8 cellular contexts compared by ENCODE assay signal in the genomic region with DNA sequence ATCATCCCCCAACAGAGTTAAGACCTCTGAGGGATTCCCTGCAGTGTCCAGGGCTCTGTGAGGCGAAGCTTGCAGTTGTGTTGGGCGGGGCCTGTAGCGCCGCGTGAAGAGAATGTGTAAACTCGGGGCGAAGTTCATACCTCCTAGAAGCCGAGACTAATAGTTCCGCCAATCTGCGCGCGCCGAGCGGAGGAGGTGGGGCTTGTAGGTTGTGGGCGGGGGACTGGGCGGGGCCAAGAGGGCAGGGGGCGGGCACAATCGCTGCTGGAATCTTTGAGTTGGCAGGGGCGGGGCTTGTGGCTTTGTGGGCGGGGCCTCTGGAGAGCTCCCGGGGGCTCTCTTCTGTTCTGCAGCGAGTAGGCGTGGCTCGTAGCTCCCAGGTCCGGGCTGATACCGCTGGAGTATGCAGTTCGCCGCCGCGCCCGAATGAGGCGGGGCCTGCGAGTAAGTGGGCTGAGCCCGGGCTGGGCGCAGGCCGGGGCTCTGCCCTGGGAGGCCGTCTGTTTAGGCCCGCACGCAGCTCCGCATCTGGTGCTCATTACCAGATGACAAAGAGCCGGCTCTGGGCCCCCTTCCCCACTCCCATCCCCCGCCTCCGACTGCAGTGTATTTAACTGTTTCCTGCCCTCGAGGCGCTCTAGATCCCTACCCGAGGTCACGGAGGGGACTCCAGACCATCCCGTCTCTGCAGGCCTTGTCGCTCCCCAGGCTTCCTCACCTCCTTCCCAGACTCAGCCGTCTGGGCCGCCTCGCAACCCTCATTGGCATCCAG. TPM values are rescaled to one million over a fixed set of nuclear protein-coding genes. Genes with fewer than 3 reads are reported as not detected.
A peak's percentile ranks its signal among the peaks of the same experiment; 100 is the strongest.
DNase-seq lines count a peak whose midpoint lies in the region; ATAC-seq and TF ChIP-seq lines count a peak whose summit lies in the region.

No MANE protein-coding gene starts in this region.

- H3K4me3 Mint-ChIP-seq in activated naive CD4-positive, alpha-beta T cell treated with anti-CD3 and anti-CD28 coated beads, Interleukin-2, amount 50 U/mL, for 24 hours = peak overlapping the region; percentile 91

- no peak for TF ChIP-seq RAD21 in SK-N-SH (IDR thresholded peaks at IDR 0.05; ENCODE audit: low read length)

- no peaks in the 10 kb centered on the region for H3K36me3 Mint-ChIP-seq in activated naive CD4-positive, alpha-beta T cell treated with anti-CD3 and anti-CD28 coated beads, Interleukin-2, amount 50 U/mL, for 24 hours

- H4K20me1 ChIP-seq in SK-N-SH (ENCODE audit: insufficient read depth) = no peaks in the 10 kb centered on the region

- TF ChIP-seq EP300 in SK-N-SH (IDR thresholded peaks at IDR 0.05; ENCODE audit: borderline replicate concordance in 1 of 2, low read depth in 1 of 2, low read length in 1 of 2) = peak; percentile 51 to 54; a peak in 2 of 4 replicates

- H3K27me3 ChIP-seq in SK-N-SH (ENCODE audit: insufficient read depth) = no peaks in the 10 kb centered on the region

- no peaks in the 10 kb centered on the region for H3K79me2 ChIP-seq in SK-N-SH (ENCODE audit: insufficient read depth)

- 3% methylated on average over 31 of the region's 52 CpGs for WGBS in SK-N-SH (ENCODE audit: low lambda C conversion rate)

- no peaks in the 10 kb centered on the region for H3K9me2 ChIP-seq in SK-N-SH

- peak overlapping the region; percentile 75 for H3K9ac ChIP-seq in SK-N-SH

- peak overlapping the region; percentile 81 for H3K4me2 ChIP-seq in SK-N-SH

- peak; percentile 49 for ATAC-seq in HG02571 (IDR thresholded peaks at IDR 0.05; ENCODE audit: unreplicated experiment)

- no peaks in the 10 kb centered on the region for H3K36me3 ChIP-seq in SK-N-SH (replicated peaks in 1 of 2; ENCODE audit: control insufficient read depth in 1 of 2, insufficient read depth in 2 of 2, low read length in 1 of 2)

- H3K4me1 ChIP-seq in SK-N-SH (ENCODE audit: control insufficient read depth in 1 of 2, insufficient read depth in 2 of 2, low read depth in 1 of 2, low read length in 1 of 2) = peaks cover 17 to 56% of the 10 kb centered on the region in 2 experiments

- CTCF ChIA-PET in SK-N-SH (lab: Yijun Ruan, JAX) = interaction anchor here (0.7 to 12.4 kb wide), 20 partner anchors 9 to 426 kb away, joined by 3 to 280 read pairs (median 24); a partner anchor contains a TSS

- TF ChIP-seq CTCF in NB4 (IDR thresholded peaks at IDR 0.05; ENCODE audit: low read depth, low read length) = no peak
- TF ChIP-seq CTCF in SK-N-SH (IDR thresholded peaks at IDR 0.05) = no peak

- peak overlapping the region; percentile 88 for H2AFZ ChIP-seq in SK-N-SH (ENCODE audit: low read depth)

- H3K27ac ChIP-seq in SK-N-SH (ENCODE audit: low read depth in 2 of 2, low read length in 1 of 2) = peak overlapping the region; percentile 94 to 100

- peak overlapping the region; percentile 92 for H3K27ac Mint-ChIP-seq in activated naive CD4-positive, alpha-beta T cell treated with anti-CD3 and anti-CD28 coated beads, Interleukin-2, amount 50 U/mL, for 24 hours

- no peaks in the 10 kb centered on the region for H3K27me3 Mint-ChIP-seq in activated naive CD4-positive, alpha-beta T cell treated with anti-CD3 and anti-CD28 coated beads, Interleukin-2, amount 50 U/mL, for 24 hours

- DNase-seq in GM04504 (ENCODE audit: low read depth) (peak; percentile 99), NB4 (ENCODE audit: low read depth) (peak; percentile 99), SK-N-SH (peak; percentile 94), globus pallidus (ENCODE audit: low spot score) (peak; percentile 93), nucleus accumbens (lab: John Stamatoyannopoulos, UW) (peak; percentile 65 to 98 (median 90)), superior temporal gyrus (ENCODE audit: extremely low spot score) (peak; percentile 81)

- peak; percentile 50 for TF ChIP-seq POLR2A in NB4 (IDR thresholded peaks at IDR 0.05; ENCODE audit: extremely low read depth, insufficient read length)

- peak overlapping the region; percentile 66 for H3K4me3 ChIP-seq in NB4 (ENCODE audit: low read depth, low read length)
- peak overlapping the region; percentile 59 to 70 for H3K4me3 ChIP-seq in SK-N-SH (ENCODE audit: low read depth in 2 of 2, low read length in 1 of 2)

- POLR2A ChIA-PET in SK-N-SH (lab: Yijun Ruan, JAX) = interaction anchor here (0.6 to 3.1 kb wide), 16 partner anchors 10 to 1108 kb away, joined by 3 to 33 read pairs (median 4); a partner anchor contains a TSS

- H3K9me3 ChIP-seq in SK-N-SH = no peaks in the 10 kb centered on the region

- H3K4me1 Mint-ChIP-seq in activated naive CD4-positive, alpha-beta T cell treated with anti-CD3 and anti-CD28 coated beads, Interleukin-2, amount 50 U/mL, for 24 hours = peaks cover 42% of the 10 kb centered on the region

- H3K9me3 Mint-ChIP-seq in activated naive CD4-positive, alpha-beta T cell treated with anti-CD3 and anti-CD28 coated beads, Interleukin-2, amount 50 U/mL, for 24 hours = no peaks in the 10 kb centered on the region

- H3F3A ChIP-seq in SK-N-SH (replicated peaks; ENCODE audit: insufficient read depth) = peaks cover 15% of the 10 kb centered on the region

TF ChIP-seq in SK-N-SH, 30 proteins besides CTCF, POLR2A, EP300 and RAD21 (continues in another document):
- TF ChIP-seq, protein P1, sequence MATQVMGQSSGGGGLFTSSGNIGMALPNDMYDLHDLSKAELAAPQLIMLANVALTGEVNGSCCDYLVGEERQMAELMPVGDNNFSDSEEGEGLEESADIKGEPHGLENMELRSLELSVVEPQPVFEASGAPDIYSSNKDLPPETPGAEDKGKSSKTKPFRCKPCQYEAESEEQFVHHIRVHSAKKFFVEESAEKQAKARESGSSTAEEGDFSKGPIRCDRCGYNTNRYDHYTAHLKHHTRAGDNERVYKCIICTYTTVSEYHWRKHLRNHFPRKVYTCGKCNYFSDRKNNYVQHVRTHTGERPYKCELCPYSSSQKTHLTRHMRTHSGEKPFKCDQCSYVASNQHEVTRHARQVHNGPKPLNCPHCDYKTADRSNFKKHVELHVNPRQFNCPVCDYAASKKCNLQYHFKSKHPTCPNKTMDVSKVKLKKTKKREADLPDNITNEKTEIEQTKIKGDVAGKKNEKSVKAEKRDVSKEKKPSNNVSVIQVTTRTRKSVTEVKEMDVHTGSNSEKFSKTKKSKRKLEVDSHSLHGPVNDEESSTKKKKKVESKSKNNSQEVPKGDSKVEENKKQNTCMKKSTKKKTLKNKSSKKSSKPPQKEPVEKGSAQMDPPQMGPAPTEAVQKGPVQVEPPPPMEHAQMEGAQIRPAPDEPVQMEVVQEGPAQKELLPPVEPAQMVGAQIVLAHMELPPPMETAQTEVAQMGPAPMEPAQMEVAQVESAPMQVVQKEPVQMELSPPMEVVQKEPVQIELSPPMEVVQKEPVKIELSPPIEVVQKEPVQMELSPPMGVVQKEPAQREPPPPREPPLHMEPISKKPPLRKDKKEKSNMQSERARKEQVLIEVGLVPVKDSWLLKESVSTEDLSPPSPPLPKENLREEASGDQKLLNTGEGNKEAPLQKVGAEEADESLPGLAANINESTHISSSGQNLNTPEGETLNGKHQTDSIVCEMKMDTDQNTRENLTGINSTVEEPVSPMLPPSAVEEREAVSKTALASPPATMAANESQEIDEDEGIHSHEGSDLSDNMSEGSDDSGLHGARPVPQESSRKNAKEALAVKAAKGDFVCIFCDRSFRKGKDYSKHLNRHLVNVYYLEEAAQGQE (IDR thresholded peaks at IDR 0.05; ENCODE audit: low read depth, low read length) = peak; percentile 2; the same call in 1 of the 2 replicates
- no peak; the same call in 1 of the 2 replicates for TF ChIP-seq FOSL2 (IDR thresholded peaks at IDR 0.05; ENCODE audit: borderline replicate concordance, low read depth)
- TF ChIP-seq, protein P2, sequence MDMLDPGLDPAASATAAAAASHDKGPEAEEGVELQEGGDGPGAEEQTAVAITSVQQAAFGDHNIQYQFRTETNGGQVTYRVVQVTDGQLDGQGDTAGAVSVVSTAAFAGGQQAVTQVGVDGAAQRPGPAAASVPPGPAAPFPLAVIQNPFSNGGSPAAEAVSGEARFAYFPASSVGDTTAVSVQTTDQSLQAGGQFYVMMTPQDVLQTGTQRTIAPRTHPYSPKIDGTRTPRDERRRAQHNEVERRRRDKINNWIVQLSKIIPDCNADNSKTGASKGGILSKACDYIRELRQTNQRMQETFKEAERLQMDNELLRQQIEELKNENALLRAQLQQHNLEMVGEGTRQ (IDR thresholded peaks at IDR 0.05; ENCODE audit: borderline replicate concordance, low read depth, low read length) = no peak
- TF ChIP-seq, protein P3, sequence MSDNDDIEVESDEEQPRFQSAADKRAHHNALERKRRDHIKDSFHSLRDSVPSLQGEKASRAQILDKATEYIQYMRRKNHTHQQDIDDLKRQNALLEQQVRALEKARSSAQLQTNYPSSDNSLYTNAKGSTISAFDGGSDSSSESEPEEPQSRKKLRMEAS (IDR thresholded peaks at IDR 0.05; ENCODE audit: low read depth) = 0 out of 2 replicates have a peak, but pooled peaks have one; percentile 14
- TF ChIP-seq RXRA (IDR thresholded peaks at IDR 0.05; ENCODE audit: borderline replicate concordance, low read depth) = peak; percentile 63; the same call in 1 of the 2 replicates
- peak; percentile 78 for TF ChIP-seq CHD2 (IDR thresholded peaks at IDR 0.05; ENCODE audit: low read length, partially characterized antibody)
- TF ChIP-seq NRF1 (IDR thresholded peaks at IDR 0.05; ENCODE audit: low read depth, low read length) = no peak
- TF ChIP-seq ELF1 (IDR thresholded peaks at IDR 0.05) = 0 out of 2 replicates have a peak, but pooled peaks have one; percentile 4
- TF ChIP-seq SIN3A (IDR thresholded peaks at IDR 0.05; ENCODE audit: borderline replicate concordance, low read depth, low read length) = peak; percentile 85
- peak; percentile 67; the same call in 1 of the 2 replicates for TF ChIP-seq FOXJ3 (CRISPR knock-in tag; IDR thresholded peaks at IDR 0.05)
- peak; percentile 55; the same call in 1 of the 2 replicates for TF ChIP-seq POLR2AphosphoS5 (IDR thresholded peaks at IDR 0.05; ENCODE audit: low read depth, low read length)

RNA-seq across cellular contexts. Expression of a gene that starts 4.1 kb away (rescaled TPM):
- polyA plus RNA-seq in SK-N-SH (2012; rRNA removed) = 2.6 and 7.7 TPM in 2 replicates
- polyA plus RNA-seq in SK-N-SH (2012; cell fraction: cytosol; rRNA removed) = 2.9 and 3.8 TPM in 2 replicates
- 3.0 and 4.6 TPM in 2 replicates for polyA plus RNA-seq in SK-N-SH (2012; cell fraction: nucleus; rRNA removed)

RNA-seq across cellular contexts. Expression of a gene that starts 21.0 kb away (rescaled TPM):
- 0.29 and 0.35 TPM in 2 replicates for polyA plus RNA-seq in SK-N-SH (2012; rRNA removed)
- polyA plus RNA-seq in SK-N-SH (2012; cell fraction: cytosol; rRNA removed) = 0.12 and 0.26 TPM in 2 replicates
- polyA plus RNA-seq in SK-N-SH (2012; cell fraction: nucleus; rRNA removed) = 0.56 and 0.69 TPM in 2 replicates

RNA-seq across cellular contexts. Expression of a gene that starts 23.5 kb away (rescaled TPM):
- 13.0 and 16.9 TPM in 2 replicates for polyA plus RNA-seq in SK-N-SH (2012; rRNA removed)
- polyA plus RNA-seq in SK-N-SH (2012; cell fraction: cytosol; rRNA removed) = 6.1 and 9.3 TPM in 2 replicates
- 71.9 and 87.9 TPM in 2 replicates for polyA plus RNA-seq in SK-N-SH (2012; cell fraction: nucleus; rRNA removed)

RNA-seq across cellular contexts. Expression of a gene that starts 23.8 kb away (rescaled TPM):
- polyA plus RNA-seq in SK-N-SH (2012; rRNA removed) = 115 and 123 TPM in 2 replicates
- 49.5 and 87.8 TPM in 2 replicates for polyA plus RNA-seq in SK-N-SH (2012; cell fraction: cytosol; rRNA removed)
- 159 and 164 TPM in 2 replicates for polyA plus RNA-seq in SK-N-SH (2012; cell fraction: nucleus; rRNA removed)

RNA-seq across cellular contexts. Expression of a gene that starts 32.2 kb away (rescaled TPM):
- polyA plus RNA-seq in SK-N-SH (2012; rRNA removed) = 70.0 and 76.5 TPM in 2 replicates
- polyA plus RNA-seq in SK-N-SH (2012; cell fraction: cytosol; rRNA removed) = 65.3 and 67.8 TPM in 2 replicates
- polyA plus RNA-seq in SK-N-SH (2012; cell fraction: nucleus; rRNA removed) = 66.8 and 73.5 TPM in 2 replicates

Comparison
In these comparisons a context has a peak if more than half of its experiments do, and no peak if none do; other contexts are left out.
1. Peak in every context shown above with its lines: DNase-seq, ATAC-seq, H3K4me3 ChIP-seq and H3K27ac ChIP-seq.